In the genomic region with DNA sequence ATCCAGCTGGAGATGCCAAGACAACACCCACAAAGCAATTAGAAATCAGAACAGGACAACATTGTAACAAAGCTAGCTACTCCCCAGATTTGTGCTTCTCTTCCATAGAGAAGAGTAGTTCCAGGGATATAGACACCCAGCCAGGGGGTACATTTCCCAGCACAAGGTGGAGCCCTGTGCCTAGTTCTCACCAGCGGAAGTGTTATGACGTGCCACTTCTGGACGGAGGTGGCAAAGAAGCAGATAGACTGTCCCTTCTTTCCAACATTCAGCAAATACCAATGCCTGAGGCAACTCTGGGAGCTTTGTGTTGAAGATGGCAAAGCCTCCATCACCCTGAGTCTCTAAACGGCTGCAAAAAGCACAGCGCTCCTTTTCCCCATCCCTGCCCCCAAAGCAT, we compare ENCODE assay signal across 9 cellular contexts. TPM values are rescaled to one million over a fixed set of nuclear protein-coding genes. Genes with fewer than 3 reads are reported as not detected.
DNase-seq lines count a peak whose midpoint lies in the region; ATAC-seq, FAIRE-seq and TF ChIP-seq lines count a peak whose summit lies in the region.
"Had no signal": no experiment of that assay in that cellular context is flagged by ENCODE, and none has a peak within 500 bp of the region (broad histone marks: within the 10 kb centered on the region; RNA-seq: fewer than 3 reads in every experiment).

No MANE protein-coding gene starts in this region.

- H3K36me3 ChIP-seq in BJ (ENCODE audit: control insufficient read depth, insufficient read depth, low read length), result no peaks in the 10 kb centered on the region
- H3K36me3 ChIP-seq in bronchial epithelial cell (ENCODE audit: control insufficient read depth, insufficient read depth, low read length), result no peaks in the 10 kb centered on the region
- no peaks in the 10 kb centered on the region for H3K36me3 ChIP-seq in lower lobe of right lung

- CTCF ChIA-PET in BJ (lab: Yijun Ruan, JAX), result interaction anchor here (1.3 to 1.4 kb wide), 2 partner anchors 15 to 105 kb away, joined by 4 to 6 read pairs; no protein-coding TSS in a partner anchor

- POLR2A ChIA-PET in BJ (lab: Charles Lee), result no interaction called here

- TF ChIP-seq CTCF in BJ (IDR thresholded peaks at IDR 0.05; ENCODE audit: insufficient read depth, low read depth, low read length) (0 out of 2 replicates have a peak, but pooled peaks have one; percentile 14), bronchial epithelial cell (IDR thresholded peaks at IDR 0.05; ENCODE audit: insufficient read depth, low read length, severe bottlenecking) (peak; percentile 63), lower lobe of right lung (IDR thresholded peaks at IDR 0.05) (peak; percentile 55)

- peak; percentile 23 for FAIRE-seq in bronchial epithelial cell (lab: Jason Lieb, UNC)

- H3K27ac ChIP-seq in lower lobe of right lung, result no peak overlapping the region
- H3K27ac ChIP-seq: SK-N-MC had no signal

- no peak for TF ChIP-seq POLR2A in erythroblast (IDR thresholded peaks at IDR 0.05; ENCODE audit: low read length)

- no peaks in the 10 kb centered on the region for H3K9me3 ChIP-seq in lower lobe of right lung

- intact Hi-C loops in lower lobe of right lung (cut with DNase I), result no loop called here

- peaks cover 6% of the 10 kb centered on the region for H3K4me1 ChIP-seq in lower lobe of right lung

- H3K4me3 ChIP-seq in BJ (ENCODE audit: low read depth, low read length), result no peak overlapping the region
- H3K4me3 ChIP-seq in bronchial epithelial cell (ENCODE audit: low read depth, low read length), result no peak overlapping the region
- H3K4me3 ChIP-seq in lower lobe of right lung, result no peak overlapping the region
- H3K4me3 ChIP-seq: SK-N-MC had no signal

- DNase-seq in BJ (ENCODE audit: low read depth) (no peak), NCI-H146 treated with DMSO at 0.1 percent for 48 hours (lab: John Stamatoyannopoulos, UW; ENCODE audit: unreplicated experiment) (peak; percentile 8), bronchial epithelial cell (ENCODE audit: low read depth) (peak; percentile 56), lower lobe of right lung (peak; percentile 76), GOT3 (lab: John Stamatoyannopoulos, UW) (no peak), erythroblast (lab: John Stamatoyannopoulos, UW) (no peak)
- DNase-seq in activated CD4-positive, alpha-beta T cell treated with anti-CD3 and anti-CD28 coated beads for 1 hour, result no peak

- ATAC-seq in lower lobe of right lung, result peak; percentile 86 to 91
- no peak for ATAC-seq in GM18498 (IDR thresholded peaks at IDR 0.05; ENCODE audit: unreplicated experiment)

- H3K27me3 ChIP-seq in BJ (ENCODE audit: control insufficient read depth, insufficient read depth, low read length), result no peaks in the 10 kb centered on the region
- no peaks in the 10 kb centered on the region for H3K27me3 ChIP-seq in bronchial epithelial cell (ENCODE audit: control insufficient read depth, insufficient read depth, low read length)
- H3K27me3 ChIP-seq in lower lobe of right lung (ENCODE audit: low read depth), result no peaks in the 10 kb centered on the region

RNA-seq across cellular contexts. Expression of gene GSAP, which starts 23.4 kb away (rescaled TPM):
- polyA plus RNA-seq in BJ (2011; rRNA removed), result 3.7 and 7.0 TPM in 2 replicates
- polyA minus RNA-seq in BJ (2011; rRNA and poly(A)+ RNA removed), result 3.7 and 5.0 TPM in 2 replicates
- total RNA-seq in bronchial epithelial cell, result 10.3 and 20.4 TPM in 2 replicates
- 80.0 TPM for total RNA-seq in lower lobe of right lung

Comparison
In these comparisons a context has a peak if more than half of its experiments do, and no peak if none do; other contexts are left out.
1. DNase-seq: peak in NCI-H146 treated with DMSO at 0.1 percent for 48 hours (single experiment), bronchial epithelial cell (single experiment) and lower lobe of right lung (single experiment); none in BJ (single experiment), GOT3 (single experiment), activated CD4-positive, alpha-beta T cell treated with anti-CD3 and anti-CD28 coated beads for 1 hour (single experiment) and erythroblast (0 of 2).
2. Peak in every context shown above with its lines, with median percentiles within 50 percentile points of each other: CTCF ChIP-seq.